In genomic region chr20:4951299-4951698, GRCh38 we compare ENCODE assay signal across 9 cellular contexts. TPM values are rescaled to one million over a fixed set of nuclear protein-coding genes. Genes with fewer than 3 reads are reported as not detected.
DNase-seq lines count a peak whose midpoint lies in the region; ATAC-seq lines count a peak whose summit lies in the region.
"Had no signal": no experiment of that assay in that cellular context is flagged by ENCODE, and none has a peak within 500 bp of the region (broad histone marks: within the 10 kb centered on the region; RNA-seq: fewer than 3 reads in every experiment).

No MANE protein-coding gene starts in this region.

- H3K27ac ChIP-seq in effector memory CD4-positive, alpha-beta T cell (ENCODE audit: insufficient read depth, low read length, poor library complexity, severe bottlenecking) = no peak overlapping the region

- no peaks in the 10 kb centered on the region for H3K36me3 ChIP-seq in adipocyte (ENCODE audit: control insufficient read depth, insufficient read depth, low read length, severe bottlenecking)
- peaks cover 5% of the 10 kb centered on the region for H3K36me3 ChIP-seq in effector memory CD4-positive, alpha-beta T cell (ENCODE audit: control insufficient read depth, insufficient read depth, low read length)

- H3K9me3 ChIP-seq in adipocyte (ENCODE audit: control insufficient read depth, low read length) = no peaks in the 10 kb centered on the region
- H3K9me3 ChIP-seq in effector memory CD4-positive, alpha-beta T cell (ENCODE audit: control insufficient read depth, low read length) = no peaks in the 10 kb centered on the region

- peaks cover 27% of the 10 kb centered on the region for H3K4me1 ChIP-seq in adipocyte (ENCODE audit: control insufficient read depth, insufficient read depth, low read length)
- no peaks in the 10 kb centered on the region for H3K4me1 ChIP-seq in effector memory CD4-positive, alpha-beta T cell (ENCODE audit: control insufficient read depth, insufficient read depth, low read length, poor library complexity, severe bottlenecking)

- DNase-seq in EH (ENCODE audit: low read depth) (peak; percentile 77), adipocyte (ENCODE audit: low read depth) (peak; percentile 86), glomerular endothelial cell (ENCODE audit: extremely low read depth, low read depth, low spot score) (peak; percentile 83), putamen (ENCODE audit: low spot score) (peak; percentile 76)
- no peak for DNase-seq in stimulated activated naive CD8-positive, alpha-beta T cell treated with anti-CD3 and anti-CD28 coated beads, Interleukin-15, Interleukin-2, amounts not matched to agents 100 U/mL and 50 U/mL, for 24 hours
- DNase-seq in effector memory CD4-positive, alpha-beta T cell = no peak
- DNase-seq: natural killer cell had no signal

- no peak for ATAC-seq in stimulated activated naive CD8-positive, alpha-beta T cell treated with anti-CD3 and anti-CD28 coated beads, Interleukin-15, Interleukin-2, amounts not matched to agents 100 U/mL and 50 U/mL, for 24 hours
- ATAC-seq in GM18517 (IDR thresholded peaks at IDR 0.05; ENCODE audit: unreplicated experiment) (no peak), GM21529 (IDR thresholded peaks at IDR 0.05; ENCODE audit: unreplicated experiment) (no peak)
- ATAC-seq: natural killer cell had no signal

- H3K4me3 ChIP-seq in adipocyte (ENCODE audit: low read length) = peak overlapping the region; percentile 64
- H3K4me3 ChIP-seq in effector memory CD4-positive, alpha-beta T cell (ENCODE audit: insufficient read depth, low read depth, low read length, poor library complexity, severe bottlenecking) = no peak overlapping the region

- no peaks in the 10 kb centered on the region for H3K27me3 ChIP-seq in adipocyte (replicated peaks; ENCODE audit: control insufficient read depth, insufficient read depth, low read length)
- H3K27me3 ChIP-seq in effector memory CD4-positive, alpha-beta T cell (replicated peaks; ENCODE audit: control insufficient read depth, insufficient read depth, low read length, poor library complexity, severe bottlenecking) = no peaks in the 10 kb centered on the region

- peak overlapping the region; percentile 77 for H3K9ac ChIP-seq in adipocyte (ENCODE audit: low read length)

RNA-seq across cellular contexts. Expression of gene SLC23A2, which starts 50.0 kb away (rescaled TPM):
- total RNA-seq in glomerular endothelial cell = 15.6 and 20.6 TPM in 2 replicates

Comparison
In these comparisons a context has a peak if more than half of its experiments do, and no peak if none do; other contexts are left out.
1. DNase-seq: peak in EH (single experiment), adipocyte (single experiment), glomerular endothelial cell (single experiment) and putamen (single experiment); none in stimulated activated naive CD8-positive, alpha-beta T cell treated with anti-CD3 and anti-CD28 coated beads, Interleukin-15, Interleukin-2, amounts not matched to agents 100 U/mL and 50 U/mL, for 24 hours (single experiment) and effector memory CD4-positive, alpha-beta T cell (0 of 3).